Comparison of ENCODE assay signal across 17 cellular contexts in the genomic region with DNA sequence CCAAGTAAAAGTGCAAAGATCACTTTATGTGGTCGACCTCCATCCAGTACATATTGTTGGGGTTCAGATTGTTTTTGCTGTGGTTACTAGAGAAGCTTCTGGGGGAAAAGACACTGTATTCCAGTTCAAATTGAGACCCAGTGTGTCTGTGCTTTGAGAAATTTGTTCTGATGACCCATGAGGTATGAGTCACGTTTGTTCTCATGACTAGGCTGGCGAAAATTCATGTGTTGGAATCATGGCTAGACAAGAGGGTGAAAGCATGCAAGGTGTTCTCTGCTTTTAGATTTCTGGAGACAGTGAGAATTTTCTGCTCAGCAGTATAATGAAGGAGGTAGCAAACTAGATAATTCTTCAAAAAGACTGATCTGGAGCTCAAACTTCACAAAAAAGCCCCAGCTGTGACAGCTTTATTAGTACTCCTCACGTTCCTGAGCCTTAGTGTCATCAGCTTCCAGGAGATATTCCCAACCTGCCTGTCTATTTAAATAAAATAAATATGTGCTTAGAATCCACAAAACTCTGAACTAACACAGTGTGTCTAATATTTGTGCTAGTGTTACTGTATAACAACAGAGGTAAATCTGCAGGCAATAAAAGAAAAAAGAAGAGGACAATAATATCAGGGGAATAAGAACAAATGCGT. TPM values are rescaled to one million over a fixed set of nuclear protein-coding genes. Genes with fewer than 3 reads are reported as not detected.
DNase-seq lines count a peak whose midpoint lies in the region; ATAC-seq, FAIRE-seq and TF ChIP-seq lines count a peak whose summit lies in the region.
"Had no signal": no experiment of that assay in that cellular context is flagged by ENCODE, and none has a peak within 500 bp of the region (broad histone marks: within the 10 kb centered on the region; RNA-seq: fewer than 3 reads in every experiment).

No MANE protein-coding gene starts in this region.

- TF ChIP-seq POLR2A in vagina (IDR thresholded peaks at IDR 0.05), result no peak

- no peaks in the 10 kb centered on the region for H3K27me3 Mint-ChIP-seq in astrocyte (ENCODE audit: low read depth, unreplicated experiment)
- no peaks in the 10 kb centered on the region for H3K27me3 Mint-ChIP-seq in activated CD8-positive, alpha-beta T cell treated with anti-CD3 and anti-CD28 coated beads for 36 hours
- H3K27me3 Mint-ChIP-seq: activated CD4-positive, alpha-beta T cell treated with anti-CD3 and anti-CD28 coated beads, Interleukin-2, amount 10 ng/mL, durations not matched to agents 7 days and 5 days; IgD-negative memory B cell; memory B cell had no signal

- H3K27ac ChIP-seq in astrocyte (ENCODE audit: low read depth, low read length), result peak overlapping the region; percentile 47
- H3K27ac ChIP-seq in foreskin keratinocyte, result no peak overlapping the region
- H3K27ac ChIP-seq in vagina, result no peak overlapping the region
- H3K27ac ChIP-seq: thoracic aorta had no signal

- TF ChIP-seq CTCF in astrocyte (IDR thresholded peaks at IDR 0.05; ENCODE audit: insufficient read depth, low read depth, low read length), result no peak
- no peak for TF ChIP-seq CTCF in foreskin keratinocyte (conservative IDR thresholded peaks at IDR 0.05)
- no peak for TF ChIP-seq CTCF in activated CD8-positive, alpha-beta T cell treated with anti-CD3 and anti-CD28 coated beads for 36 hours (IDR thresholded peaks at IDR 0.05)
- no peak for TF ChIP-seq CTCF in vagina (IDR thresholded peaks at IDR 0.05)

- no peak for DNase-seq in left ventricle myocardium superior
- DNase-seq in cardiac septum (ENCODE audit: low spot score), result no peak
- DNase-seq in astrocyte (ENCODE audit: low read depth), result peak; percentile 44
- peak in 1 of 2 donors; percentile 54 for DNase-seq in foreskin keratinocyte
- DNase-seq in stromal cell of bone marrow (ENCODE audit: low read depth), result peak; percentile 27
- no peak for DNase-seq in activated CD8-positive, alpha-beta T cell treated with anti-CD3 and anti-CD28 coated beads for 36 hours
- DNase-seq in vagina (ENCODE audit: extremely low spot score in 2 of 2), result no peak
- DNase-seq: activated CD4-positive, alpha-beta T cell treated with anti-CD3 and anti-CD28 coated beads, Interleukin-2, amount 10 ng/mL, durations not matched to agents 7 days and 5 days; activated T-cell treated with anti-CD3 and anti-CD28 coated beads, Interleukin-2, amount 50 U/mL, for 72 hours; amygdala; stimulated activated CD4-positive, alpha-beta T cell treated with anti-CD3 and anti-CD28 coated beads, Interleukin-12 subunit alpha, Interleukin-12 subunit beta, amount 100 ng/mL, for 4 hours; T1000 had no signal

- H3K79me2 ChIP-seq in astrocyte (ENCODE audit: insufficient read depth, low read length), result no peaks in the 10 kb centered on the region

- FAIRE-seq in astrocyte (lab: Jason Lieb, UNC), result peak; percentile 91

- no peaks in the 10 kb centered on the region for H3K9me3 Mint-ChIP-seq in astrocyte (ENCODE audit: unreplicated experiment)
- H3K9me3 Mint-ChIP-seq in activated CD8-positive, alpha-beta T cell treated with anti-CD3 and anti-CD28 coated beads for 36 hours, result no peaks in the 10 kb centered on the region
- H3K9me3 Mint-ChIP-seq: activated CD4-positive, alpha-beta T cell treated with anti-CD3 and anti-CD28 coated beads, Interleukin-2, amount 10 ng/mL, durations not matched to agents 7 days and 5 days had no signal

- H3K36me3 ChIP-seq in astrocyte (ENCODE audit: insufficient read depth, low read length), result no peaks in the 10 kb centered on the region
- no peaks in the 10 kb centered on the region for H3K36me3 ChIP-seq in vagina
- H3K36me3 ChIP-seq: thoracic aorta had no signal

- H4K20me1 ChIP-seq in astrocyte (ENCODE audit: insufficient read depth, low read length), result no peaks in the 10 kb centered on the region

- POLR2A ChIA-PET in activated CD8-positive, alpha-beta T cell treated with anti-CD3 and anti-CD28 coated beads for 36 hours (lab: Charles Lee), result no interaction called here

- ATAC-seq in left ventricle myocardium superior (peak; percentile 31), foreskin keratinocyte (peak; percentile 85), GM18858 (IDR thresholded peaks at IDR 0.05; ENCODE audit: unreplicated experiment) (no peak)
- no peak for ATAC-seq in activated CD8-positive, alpha-beta T cell treated with anti-CD3 and anti-CD28 coated beads for 36 hours
- ATAC-seq: activated T-cell treated with anti-CD3 and anti-CD28 coated beads, Interleukin-2, amount 50 U/mL, for 72 hours had no signal

- peak overlapping the region; percentile 69 for H3K4me2 ChIP-seq in astrocyte (ENCODE audit: low read length)

- H3K27ac Mint-ChIP-seq in astrocyte (ENCODE audit: unreplicated experiment), result peak overlapping the region; percentile 79
- no peak overlapping the region for H3K27ac Mint-ChIP-seq in activated CD8-positive, alpha-beta T cell treated with anti-CD3 and anti-CD28 coated beads for 36 hours
- H3K27ac Mint-ChIP-seq: activated CD4-positive, alpha-beta T cell treated with anti-CD3 and anti-CD28 coated beads, Interleukin-2, amount 10 ng/mL, durations not matched to agents 7 days and 5 days; activated T-cell treated with anti-CD3 and anti-CD28 coated beads, Interleukin-2, amount 50 U/mL, for 72 hours; IgD-negative memory B cell; memory B cell had no signal

- H3K9me3 ChIP-seq in astrocyte (ENCODE audit: insufficient read depth, low read depth, low read length) (no peaks in the 10 kb centered on the region), vagina (no peaks in the 10 kb centered on the region)
- H3K9me3 ChIP-seq: thoracic aorta had no signal

- no peak overlapping the region for H3K4me3 ChIP-seq in astrocyte (ENCODE audit: insufficient read depth, low read depth, low read length)
- no peak overlapping the region for H3K4me3 ChIP-seq in vagina
- H3K4me3 ChIP-seq: thoracic aorta had no signal

- CTCF ChIA-PET in activated CD8-positive, alpha-beta T cell treated with anti-CD3 and anti-CD28 coated beads for 36 hours (lab: Charles Lee), result no interaction called here

- H3K27me3 ChIP-seq in astrocyte (ENCODE audit: insufficient read depth, low read length) (no peaks in the 10 kb centered on the region), foreskin keratinocyte (no peaks in the 10 kb centered on the region), vagina (no peaks in the 10 kb centered on the region)

- H3K9ac ChIP-seq in astrocyte (ENCODE audit: low read length), result peak overlapping the region; percentile 43

- H2AFZ ChIP-seq in astrocyte (ENCODE audit: low read depth, low read length), result no peak overlapping the region

- H3K36me3 Mint-ChIP-seq in astrocyte (ENCODE audit: low read depth, unreplicated experiment), result no peaks in the 10 kb centered on the region
- H3K36me3 Mint-ChIP-seq in activated CD8-positive, alpha-beta T cell treated with anti-CD3 and anti-CD28 coated beads for 36 hours (ENCODE audit: low read depth), result no peaks in the 10 kb centered on the region
- H3K36me3 Mint-ChIP-seq: IgD-negative memory B cell, memory B cell had no signal

- H3K4me1 Mint-ChIP-seq in astrocyte (ENCODE audit: low read depth, unreplicated experiment), result peaks cover 18% of the 10 kb centered on the region
- no peaks in the 10 kb centered on the region for H3K4me1 Mint-ChIP-seq in activated CD8-positive, alpha-beta T cell treated with anti-CD3 and anti-CD28 coated beads for 36 hours (ENCODE audit: low read depth)
- H3K4me1 Mint-ChIP-seq: activated CD4-positive, alpha-beta T cell treated with anti-CD3 and anti-CD28 coated beads, Interleukin-2, amount 10 ng/mL, durations not matched to agents 7 days and 5 days; IgD-negative memory B cell; memory B cell had no signal

- intact Hi-C loops in left ventricle myocardium superior (cut with micrococcal nuclease) (no loop called here), cardiac septum (cut with DNase I) (no loop called here), vagina (cut with DNase I) (no loop called here)
- intact Hi-C loops in activated CD8-positive, alpha-beta T cell treated with anti-CD3 and anti-CD28 coated beads for 36 hours (cut with micrococcal nuclease), result no loop called here

- H3K4me3 Mint-ChIP-seq in astrocyte (ENCODE audit: unreplicated experiment), result no peak overlapping the region
- no peak overlapping the region for H3K4me3 Mint-ChIP-seq in activated CD8-positive, alpha-beta T cell treated with anti-CD3 and anti-CD28 coated beads for 36 hours
- H3K4me3 Mint-ChIP-seq: activated CD4-positive, alpha-beta T cell treated with anti-CD3 and anti-CD28 coated beads, Interleukin-2, amount 10 ng/mL, durations not matched to agents 7 days and 5 days; activated T-cell treated with anti-CD3 and anti-CD28 coated beads, Interleukin-2, amount 50 U/mL, for 72 hours; IgD-negative memory B cell; memory B cell had no signal

- H3K4me1 ChIP-seq in astrocyte (ENCODE audit: insufficient read depth, low read length) (peaks cover 13% of the 10 kb centered on the region), foreskin keratinocyte (peaks cover 5% of the 10 kb centered on the region), vagina (no peaks in the 10 kb centered on the region)

RNA-seq across cellular contexts. Expression of gene FAM47B, which starts 24.4 kb away (rescaled TPM):
- total RNA-seq in left ventricle myocardium superior (not detected), cardiac septum (not detected), astrocyte (not detected in 2 replicates), foreskin keratinocyte (not detected in 2 replicates), vagina (not detected)
- polyA plus RNA-seq in foreskin keratinocyte, result not detected in 2 replicates
- total RNA-seq in activated CD8-positive, alpha-beta T cell treated with anti-CD3 and anti-CD28 coated beads for 36 hours, result not detected
- total RNA-seq: A673; activated CD4-positive, alpha-beta T cell treated with anti-CD3 and anti-CD28 coated beads, Interleukin-2, amount 10 ng/mL, durations not matched to agents 7 days and 5 days; activated T-cell treated with anti-CD3 and anti-CD28 coated beads, Interleukin-2, amount 50 U/mL, for 72 hours; thoracic aorta had no signal
- polyA plus RNA-seq: IgD-negative memory B cell had no signal

Comparison
In these comparisons a context has a peak if more than half of its experiments do, and no peak if none do; other contexts are left out.
1. ATAC-seq: peak in left ventricle myocardium superior (single experiment) and foreskin keratinocyte (single experiment); none in activated CD8-positive, alpha-beta T cell treated with anti-CD3 and anti-CD28 coated beads for 36 hours (single experiment) and GM18858 (single experiment).
2. DNase-seq: peak in astrocyte (single experiment) and stromal cell of bone marrow (single experiment); none in left ventricle myocardium superior (single experiment), cardiac septum (single experiment), activated CD8-positive, alpha-beta T cell treated with anti-CD3 and anti-CD28 coated beads for 36 hours (single experiment) and vagina (0 of 2).